ENCODE assay signal across 18 cellular contexts in genomic region chr4:168197926-168198325, GRCh38.
DNase-seq lines count a peak whose midpoint lies in the region; ATAC-seq and TF ChIP-seq lines count a peak whose summit lies in the region.
"Had no signal": no experiment of that assay in that cellular context is flagged by ENCODE, and none has a peak within 500 bp of the region (broad histone marks: within the 10 kb centered on the region; RNA-seq: fewer than 3 reads in every experiment).

No MANE protein-coding gene starts in this region.

- H3K23ac ChIP-seq in IMR-90 (ENCODE audit: low read depth, low read length) (no peak overlapping the region), mesendoderm (ENCODE audit: low read length) (no peak overlapping the region)

- H4K5ac ChIP-seq in IMR-90 (ENCODE audit: low read depth, low read length) (no peak overlapping the region), mesendoderm (ENCODE audit: low read length) (no peak overlapping the region)

- H2BK120ac ChIP-seq in IMR-90 (ENCODE audit: low read depth, low read length) (no peak overlapping the region), mesendoderm (ENCODE audit: low read depth, low read length) (no peak overlapping the region)

- H2AK9ac ChIP-seq in IMR-90 (replicated peaks; ENCODE audit: low read depth, low read length, poor library complexity), result no peak overlapping the region

- no peak overlapping the region for H3K14ac ChIP-seq in IMR-90 (replicated peaks; ENCODE audit: low read depth, low read length)

- H3K27me3 ChIP-seq in IMR-90 (ENCODE audit: control insufficient read depth, insufficient read depth, low read length) (no peaks in the 10 kb centered on the region), mesendoderm (ENCODE audit: insufficient read depth, low read length, poor library complexity) (no peaks in the 10 kb centered on the region)

- H3K4me3 ChIP-seq in IMR-90 (ENCODE audit: insufficient read depth, low read depth, low read length) (no peak overlapping the region), cardiac fibroblast (replicated peaks in 1 of 2; ENCODE audit: low read depth in 2 of 2, low read length in 2 of 2) (no peak overlapping the region), fibroblast of the aortic adventitia (ENCODE audit: low read depth, low read length) (no peak overlapping the region), mesendoderm (ENCODE audit: low read length) (no peak overlapping the region)

- no peaks in the 10 kb centered on the region for H4K20me1 ChIP-seq in IMR-90 (ENCODE audit: insufficient read depth, low read length)

- no peak overlapping the region for H2AFZ ChIP-seq in IMR-90 (replicated peaks; ENCODE audit: low read length, poor library complexity)

- DNase-seq in EH (ENCODE audit: low read depth) (peak; percentile 56), IMR-90 (peak; percentile 6), cardiac fibroblast (ENCODE audit: low read depth in 2 of 2) (peak; percentile 3 to 57), fibroblast of the aortic adventitia (ENCODE audit: low read depth) (peak; percentile 53), NCI-H524 treated with DMSO at 0.1 percent for 48 hours (lab: John Stamatoyannopoulos, UW) (no peak), erythroblast (lab: John Stamatoyannopoulos, UW) (no peak), mesendoderm (no peak)
- DNase-seq: C1 segment of cervical spinal cord; CD8-positive, alpha-beta memory T cell; KG1; NCI-H1417 treated with DMSO at 0.1 percent for 48 hours; NCI-H187 treated with DMSO at 0.1 percent for 48 hours; NCI-H510A; PC-3; RPMI8226; SIG-M5 had no signal

- H4K91ac ChIP-seq in IMR-90 (ENCODE audit: insufficient read depth, low read depth, low read length), result no peak overlapping the region

- in situ Hi-C loops in IMR-90 (cut with MboI; ENCODE audit: low sequenced_read_pairs), result loop anchor here (25.0 kb wide), 3 partner anchors 314 to 1289 kb away; no protein-coding TSS in a partner anchor

- no peak overlapping the region for H3K27ac ChIP-seq in IMR-90 (ENCODE audit: insufficient read depth, low read length)
- no peak overlapping the region for H3K27ac ChIP-seq in mesendoderm (ENCODE audit: low read depth, low read length)

- H3K4me2 ChIP-seq in IMR-90 (ENCODE audit: low read depth, low read length) (no peak overlapping the region), mesendoderm (ENCODE audit: low read length) (no peak overlapping the region)

- H3K9me1 ChIP-seq in IMR-90 (ENCODE audit: insufficient read depth, low read length), result no peaks in the 10 kb centered on the region

- H3K18ac ChIP-seq in IMR-90 (ENCODE audit: low read depth, low read length) (no peak overlapping the region), mesendoderm (ENCODE audit: low read length) (no peak overlapping the region)

- no peak overlapping the region for H3K4ac ChIP-seq in IMR-90 (ENCODE audit: low read depth, low read length)
- no peak overlapping the region for H3K4ac ChIP-seq in mesendoderm (ENCODE audit: low read depth, low read length)

- H2BK5ac ChIP-seq in IMR-90 (ENCODE audit: low read depth, low read length, poor library complexity, severe bottlenecking) (no peak overlapping the region), mesendoderm (ENCODE audit: low read length) (no peak overlapping the region)

- H2AK5ac ChIP-seq in IMR-90 (ENCODE audit: low read depth, low read length), result no peak overlapping the region
- H2AK5ac ChIP-seq in mesendoderm (ENCODE audit: low read length), result no peak overlapping the region

- dilution Hi-C loops in IMR-90 (cut with HindIII; ENCODE audit: low sequenced_read_pairs, unreplicated experiment), result no loop called here

- H2BK20ac ChIP-seq in IMR-90 (ENCODE audit: low read depth, low read length), result no peak overlapping the region

- no TSS peak for BruUV-seq in IMR-90 (replicated peaks; lab: Mats Ljungman, UMichigan)

- intact Hi-C loops in IMR-90 (cut with micrococcal nuclease), result no loop called here

- H3K4me1 ChIP-seq in IMR-90 (ENCODE audit: control insufficient read depth, insufficient read depth, low read length) (no peaks in the 10 kb centered on the region; the same call in 1 of the 2 replicates), mesendoderm (ENCODE audit: control insufficient read depth, low read depth, low read length) (no peaks in the 10 kb centered on the region)

- ATAC-seq in IMR-90 (ENCODE audit: low read depth), result no peak
- ATAC-seq: HepG2, PC-3, SK-N-SH treated with all-trans-retinoic acid at 6 μM for 48 hours had no signal

- H3K9me3 ChIP-seq in IMR-90 (ENCODE audit: control insufficient read depth, insufficient read depth, low read length), result peaks cover 2% of the 10 kb centered on the region

- no peaks in the 10 kb centered on the region for H3K79me2 ChIP-seq in mesendoderm (ENCODE audit: control insufficient read depth, insufficient read depth, low read length)

- H3K56ac ChIP-seq in IMR-90 (ENCODE audit: extremely low read depth, insufficient read depth, low read length), result no peak overlapping the region
- no peak overlapping the region for H3K56ac ChIP-seq in mesendoderm (ENCODE audit: low read length)

- TF ChIP-seq CTCF in IMR-90 (conservative IDR thresholded peaks at IDR 0.05; ENCODE audit: low read depth, low read length), result no peak
- TF ChIP-seq CTCF in cardiac fibroblast (IDR thresholded peaks at IDR 0.05; ENCODE audit: low read depth, low read length), result no peak
- TF ChIP-seq CTCF in fibroblast of the aortic adventitia (IDR thresholded peaks at IDR 0.05; ENCODE audit: insufficient read depth, low read length), result no peak

- H4K8ac ChIP-seq in IMR-90 (ENCODE audit: low read depth in 2 of 2, low read length in 2 of 2), result no peak overlapping the region
- H4K8ac ChIP-seq in mesendoderm (ENCODE audit: low read depth, low read length), result no peak overlapping the region

- CTCF ChIA-PET in IMR-90 (lab: Yijun Ruan, JAX), result no interaction called here

- H2BK15ac ChIP-seq in IMR-90 (ENCODE audit: low read depth, low read length), result no peak overlapping the region
- no peak overlapping the region for H2BK15ac ChIP-seq in mesendoderm (replicated peaks; ENCODE audit: low read depth)

- POLR2A ChIA-PET in IMR-90 (lab: Charles Lee; ENCODE audit: unreplicated experiment), result no interaction called here

- TF ChIP-seq POLR2A in IMR-90 (IDR thresholded peaks at IDR 0.05; ENCODE audit: low read depth, low read length), result no peak
- TF ChIP-seq POLR2A in erythroblast (IDR thresholded peaks at IDR 0.05; ENCODE audit: low read length), result no peak

- TF ChIP-seq RAD21 in IMR-90 (IDR thresholded peaks at IDR 0.05; ENCODE audit: low read length), result no peak

- H3K36me3 ChIP-seq in IMR-90 (ENCODE audit: control insufficient read depth, insufficient read depth, low read length) (no peaks in the 10 kb centered on the region), mesendoderm (ENCODE audit: control insufficient read depth, insufficient read depth, low read length) (no peaks in the 10 kb centered on the region)

- H3K9ac ChIP-seq in IMR-90 (ENCODE audit: low read depth, low read length), result no peak overlapping the region
- H3K9ac ChIP-seq in mesendoderm (ENCODE audit: low read length), result no peak overlapping the region

- H3K79me1 ChIP-seq in IMR-90 (ENCODE audit: low read depth in 1 of 2, low read length in 2 of 2) (no peaks in the 10 kb centered on the region), mesendoderm (ENCODE audit: low read length) (no peaks in the 10 kb centered on the region)

TF ChIP-seq in IMR-90, 13 proteins besides CTCF, POLR2A, EP300 and RAD21:
- TF ChIP-seq RFX5 (IDR thresholded peaks at IDR 0.05; ENCODE audit: low read depth, low read length) (no peak), MAZ (IDR thresholded peaks at IDR 0.05; ENCODE audit: borderline replicate concordance, low read depth, low read length) (no peak), RCOR1 (IDR thresholded peaks at IDR 0.05; ENCODE audit: insufficient replicate concordance, low read length) (no peak), MAFK (IDR thresholded peaks at IDR 0.05; ENCODE audit: low read depth, low read length) (no peak), CHD1 (IDR thresholded peaks at IDR 0.05; ENCODE audit: low read depth, low read length) (no peak), SMC3 (IDR thresholded peaks at IDR 0.05; ENCODE audit: low read depth, low read length) (no peak), FOS (IDR thresholded peaks at IDR 0.05; ENCODE audit: low read depth, low read length) (no peak), ELK1 (IDR thresholded peaks at IDR 0.05; ENCODE audit: borderline replicate concordance, low read depth, low read length) (no peak), MXI1 (IDR thresholded peaks at IDR 0.05; ENCODE audit: borderline replicate concordance, low read depth, low read length) (no peak), CEBPB (IDR thresholded peaks at IDR 0.05; ENCODE audit: low read depth, low read length) (no peak), BHLHE40 (IDR thresholded peaks at IDR 0.05; ENCODE audit: low read depth, low read length) (no peak), NFE2L2 (IDR thresholded peaks at IDR 0.05; ENCODE audit: low read depth, low read length) (no peak)
- TF ChIP-seq, protein P1, sequence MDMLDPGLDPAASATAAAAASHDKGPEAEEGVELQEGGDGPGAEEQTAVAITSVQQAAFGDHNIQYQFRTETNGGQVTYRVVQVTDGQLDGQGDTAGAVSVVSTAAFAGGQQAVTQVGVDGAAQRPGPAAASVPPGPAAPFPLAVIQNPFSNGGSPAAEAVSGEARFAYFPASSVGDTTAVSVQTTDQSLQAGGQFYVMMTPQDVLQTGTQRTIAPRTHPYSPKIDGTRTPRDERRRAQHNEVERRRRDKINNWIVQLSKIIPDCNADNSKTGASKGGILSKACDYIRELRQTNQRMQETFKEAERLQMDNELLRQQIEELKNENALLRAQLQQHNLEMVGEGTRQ (IDR thresholded peaks at IDR 0.05; ENCODE audit: low read depth, low read length), result no peak

Comparison
In these comparisons a context has a peak if more than half of its experiments do, and no peak if none do; other contexts are left out.
1. DNase-seq: peak in EH (single experiment), IMR-90 (single experiment), cardiac fibroblast (2 of 2) and fibroblast of the aortic adventitia (single experiment); none in NCI-H524 treated with DMSO at 0.1 percent for 48 hours (single experiment), erythroblast (0 of 2) and mesendoderm (single experiment).